In genomic region chr3:129596194-129597086, GRCh38 we compare ENCODE assay signal across 9 cellular contexts. TPM values are rescaled to one million over a fixed set of nuclear protein-coding genes. Genes with fewer than 3 reads are reported as not detected.
DNase-seq lines count a peak whose midpoint lies in the region; ATAC-seq lines count a peak whose summit lies in the region.
"Had no signal": no experiment of that assay in that cellular context is flagged by ENCODE, and none has a peak within 500 bp of the region (broad histone marks: within the 10 kb centered on the region; RNA-seq: fewer than 3 reads in every experiment).

No MANE protein-coding gene starts in this region.

- H3K18ac ChIP-seq in trophoblast cell (ENCODE audit: low read length), result peak overlapping the region; percentile 56

- H3K79me2 ChIP-seq in trophoblast cell (ENCODE audit: control insufficient read depth, insufficient read depth, low read length, poor library complexity), result peaks cover 49% of the 10 kb centered on the region

- H2BK12ac ChIP-seq in trophoblast cell (ENCODE audit: low read length), result peak overlapping the region; percentile 28

- WGBS in trophoblast cell (ENCODE audit: extremely low coverage, insufficient coverage, insufficient read length), result no CpG with 5 or more reads among the region's 27 CpGs

- peaks cover 50% of the 10 kb centered on the region for H3K79me1 ChIP-seq in trophoblast cell (ENCODE audit: low read length)

- peaks cover 2% of the 10 kb centered on the region for H3K9me3 ChIP-seq in trophoblast cell (ENCODE audit: insufficient read depth, low read depth, low read length)

- ATAC-seq in activated T-helper 17 cell treated with anti-CD3 and anti-CD28 coated beads, Interleukin-2, amount 50 U/mL, for 72 hours (replicated peaks), result no peak

- no peak overlapping the region for H3K23ac ChIP-seq in trophoblast cell (ENCODE audit: low read length)

- H3K4me3 ChIP-seq in trophoblast cell (ENCODE audit: low read depth, low read length), result no peak overlapping the region

- peaks cover 57 to 69% of the 10 kb centered on the region in 2 experiments for H3K4me1 ChIP-seq in trophoblast cell (ENCODE audit: control insufficient read depth in 1 of 2, insufficient read depth in 2 of 2, low read length in 2 of 2)

- H3K27me3 ChIP-seq in trophoblast cell (ENCODE audit: insufficient read depth, low read length), result no peaks in the 10 kb centered on the region

- H3K4me1 Mint-ChIP-seq in activated T-helper 17 cell treated with anti-CD3 and anti-CD28 coated beads, Interleukin-2, amount 50 U/mL, for 72 hours, result peaks cover 13% of the 10 kb centered on the region

- peak overlapping the region; percentile 5 for H3K4me2 ChIP-seq in trophoblast cell (ENCODE audit: low read length)

- no peaks in the 10 kb centered on the region for H3K36me3 Mint-ChIP-seq in activated T-helper 17 cell treated with anti-CD3 and anti-CD28 coated beads, Interleukin-2, amount 50 U/mL, for 72 hours (ENCODE audit: low read depth)

- H3K27me3 Mint-ChIP-seq in activated T-helper 17 cell treated with anti-CD3 and anti-CD28 coated beads, Interleukin-2, amount 50 U/mL, for 72 hours, result no peaks in the 10 kb centered on the region

- H2AFZ ChIP-seq in trophoblast cell (ENCODE audit: insufficient read depth, low read length, poor library complexity), result no peak overlapping the region

- H3K14ac ChIP-seq in trophoblast cell (ENCODE audit: low read length), result peak overlapping the region; percentile 58

- peak overlapping the region; percentile 63 for H2AK5ac ChIP-seq in trophoblast cell (ENCODE audit: low read length)

- H4K91ac ChIP-seq in trophoblast cell (ENCODE audit: low read depth, low read length), result peak overlapping the region; percentile 78

- intact Hi-C loops in head of caudate nucleus (cut with DNase I), result no loop called here

- H3K27ac Mint-ChIP-seq in activated T-helper 17 cell treated with anti-CD3 and anti-CD28 coated beads, Interleukin-2, amount 50 U/mL, for 72 hours, result no peak overlapping the region

- peaks cover 11 to 20% of the 10 kb centered on the region in 2 experiments for H3K36me3 ChIP-seq in trophoblast cell (ENCODE audit: control insufficient read depth in 1 of 2, insufficient read depth in 2 of 2, low read length in 2 of 2)

- no peak overlapping the region for H3K4me3 Mint-ChIP-seq in activated T-helper 17 cell treated with anti-CD3 and anti-CD28 coated beads, Interleukin-2, amount 50 U/mL, for 72 hours

- H2BK5ac ChIP-seq in trophoblast cell (ENCODE audit: low read depth, low read length, poor library complexity), result peak overlapping the region; percentile 48

- H3K4ac ChIP-seq in trophoblast cell (ENCODE audit: low read depth, low read length), result peak overlapping the region; percentile 75

- no peak overlapping the region for H4K12ac ChIP-seq in trophoblast cell (ENCODE audit: low read depth, low read length)

- H3K9ac ChIP-seq in trophoblast cell (ENCODE audit: low read length), result no peak overlapping the region

- H3K27ac ChIP-seq in trophoblast cell (ENCODE audit: low read depth, low read length), result peak overlapping the region; percentile 78

- no peaks in the 10 kb centered on the region for H3K9me3 Mint-ChIP-seq in activated T-helper 17 cell treated with anti-CD3 and anti-CD28 coated beads, Interleukin-2, amount 50 U/mL, for 72 hours

- DNase-seq in HCEC 1CT, result peak; percentile 36
- DNase-seq in T1000 (lab: John Stamatoyannopoulos, UW), result peak; percentile 68
- DNase-seq in head of caudate nucleus, result peak; percentile 63 to 94 (median 84)
- peak; percentile 88 to 94 for DNase-seq in trophoblast cell
- no peak for DNase-seq in middle frontal gyrus (ENCODE audit: extremely low spot score, low spot score)
- no peak for DNase-seq in cortex of kidney (lab: John Stamatoyannopoulos, UW)
- DNase-seq in NCI-H226, result no peak

- peak overlapping the region; percentile 43 for H2BK120ac ChIP-seq in trophoblast cell (ENCODE audit: insufficient read depth, low read length, poor library complexity)

- H4K8ac ChIP-seq in trophoblast cell (ENCODE audit: low read depth, low read length), result peak overlapping the region; percentile 23

RNA-seq across cellular contexts. Expression of gene PLXND1, which starts 10.0 kb away (rescaled TPM):
- polyA plus RNA-seq in trophoblast cell (2013), result 282 and 293 TPM in 2 replicates
- total RNA-seq in activated T-helper 17 cell treated with anti-CD3 and anti-CD28 coated beads, Interleukin-2, amount 50 U/mL, for 72 hours, result 1 to 10 TPM; 6.2 to 7.4 TPM

RNA-seq across cellular contexts. Expression of gene H1-8, which starts 53.5 kb away (rescaled TPM):
- polyA plus RNA-seq in trophoblast cell (2013), result not detected in 2 replicates
- not detected for total RNA-seq in activated T-helper 17 cell treated with anti-CD3 and anti-CD28 coated beads, Interleukin-2, amount 50 U/mL, for 72 hours
- total RNA-seq: SK-MEL-5 had no signal

Comparison
In these comparisons a context has a peak if more than half of its experiments do, and no peak if none do; other contexts are left out.
1. DNase-seq: peak in HCEC 1CT (single experiment), T1000 (single experiment), head of caudate nucleus (42 of 42) and trophoblast cell (2 of 2); none in middle frontal gyrus (single experiment), cortex of kidney (single experiment) and NCI-H226 (single experiment).